ENCODE assay signal across 8 cellular contexts in the genomic region with DNA sequence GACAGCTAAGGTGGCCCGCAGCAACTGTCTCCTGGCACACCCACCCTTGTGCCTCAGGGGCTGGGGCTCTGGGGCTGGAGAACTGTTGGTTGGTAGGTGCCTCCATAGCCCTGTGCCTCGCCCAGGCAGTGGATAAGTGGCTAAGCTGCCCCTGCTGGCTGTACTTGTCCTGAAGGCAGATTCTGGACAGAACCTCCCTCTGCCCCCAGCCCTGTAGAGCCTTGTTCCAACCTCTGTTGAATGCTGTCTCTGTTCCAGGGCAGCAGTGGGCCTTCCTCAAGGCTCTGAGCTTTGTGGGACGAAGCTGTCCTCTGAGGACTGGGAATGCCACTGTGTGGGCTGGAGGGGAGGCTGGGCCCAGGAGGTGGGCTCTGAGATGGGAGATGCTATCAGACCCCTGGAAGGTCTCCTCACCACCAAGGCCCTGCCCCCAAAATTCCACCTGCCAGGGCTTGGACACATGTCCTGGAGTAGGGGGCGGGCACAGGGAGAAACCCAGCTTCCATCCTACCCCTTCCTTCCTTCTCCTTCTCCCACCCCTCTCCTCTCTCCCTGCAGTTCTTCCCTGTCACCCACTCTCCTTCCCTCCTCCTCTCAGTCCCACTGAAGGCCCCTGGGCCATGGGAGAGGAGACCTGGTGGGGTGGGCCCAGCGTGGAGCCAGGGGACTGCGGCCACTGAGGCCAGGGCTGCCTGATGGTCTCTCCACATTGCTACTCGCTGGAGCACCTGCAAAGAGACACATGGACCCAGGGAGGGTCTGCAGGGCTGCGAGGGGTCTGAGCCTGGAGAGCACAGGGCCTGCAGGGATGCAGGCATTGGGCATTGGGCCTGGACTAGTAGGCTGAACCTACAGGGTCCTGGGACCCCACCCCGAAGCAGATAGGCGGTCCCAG. TPM values are rescaled to one million over a fixed set of nuclear protein-coding genes. Genes with fewer than 3 reads are reported as not detected.
DNase-seq lines count a peak whose midpoint lies in the region; ATAC-seq and TF ChIP-seq lines count a peak whose summit lies in the region.

No MANE protein-coding gene starts in this region.

- DNase-seq in Karpas-422 (no peak), NCI-H187 treated with DMSO at 0.1 percent for 48 hours (lab: John Stamatoyannopoulos, UW) (no peak), NCI-H69 (lab: John Stamatoyannopoulos, UW) (no peak), SIG-M5 treated with dmso at 0.1 percent for 504 hours (lab: John Stamatoyannopoulos, UW; ENCODE audit: unreplicated experiment) (no peak)

- no peaks in the 10 kb centered on the region for H4K20me1 ChIP-seq in Karpas-422 (ENCODE audit: insufficient read depth, low read depth, low read length)

- H3K36me3 ChIP-seq in Karpas-422 (ENCODE audit: insufficient read depth, low read length) (no peaks in the 10 kb centered on the region), esophagus (ENCODE audit: control insufficient read depth in 2 of 2, insufficient read depth in 2 of 2, low read length in 1 of 2) (peaks cover 0 to 3% of the 10 kb centered on the region in 2 donors), skeletal muscle satellite cell (ENCODE audit: insufficient read depth, low read length) (no peaks in the 10 kb centered on the region)

- H2AFZ ChIP-seq in Karpas-422 (ENCODE audit: low read length) = no peak overlapping the region

- peak overlapping the region; percentile 46 for H3K9ac ChIP-seq in Karpas-422 (ENCODE audit: low read length)
- H3K9ac ChIP-seq in skeletal muscle satellite cell (ENCODE audit: low read depth, low read length) = no peak overlapping the region

- no peak for ATAC-seq in GM18498 (IDR thresholded peaks at IDR 0.05; ENCODE audit: unreplicated experiment)

- H3K27me3 ChIP-seq in Karpas-422 (ENCODE audit: low read length) (no peaks in the 10 kb centered on the region), esophagus (ENCODE audit: control insufficient read depth in 1 of 2, insufficient read depth in 2 of 2, low read length in 2 of 2) (no peaks in the 10 kb centered on the region), skeletal muscle satellite cell (ENCODE audit: control insufficient read depth, insufficient read depth, low read length) (peaks cover 9% of the 10 kb centered on the region)

- H3K4me2 ChIP-seq in Karpas-422 (ENCODE audit: low read depth, low read length, poor library complexity, severe bottlenecking) = peak overlapping the region; percentile 74
- peak overlapping the region; percentile 81 for H3K4me2 ChIP-seq in skeletal muscle satellite cell (ENCODE audit: low read length)

- WGBS in esophagus, 2 donors = 81 to 82% methylated on average over 10 of the region's 10 CpGs

- H3K79me2 ChIP-seq in Karpas-422 (ENCODE audit: low read length) = no peaks in the 10 kb centered on the region

- H3K9me2 ChIP-seq in Karpas-422 (replicated peaks; ENCODE audit: insufficient read depth, low read length) = no peaks in the 10 kb centered on the region

- peaks cover 6% of the 10 kb centered on the region; the same call in 1 of the 2 replicates for H3K9me3 ChIP-seq in Karpas-422 (ENCODE audit: low read length)
- H3K9me3 ChIP-seq in esophagus (ENCODE audit: control insufficient read depth in 2 of 2, insufficient read depth in 1 of 2, low read depth in 1 of 2, low read length in 1 of 2) = peaks cover 0 to 14% of the 10 kb centered on the region in 2 donors
- H3K9me3 ChIP-seq in skeletal muscle satellite cell (replicated peaks; ENCODE audit: low read length) = no peaks in the 10 kb centered on the region

- H3K27ac ChIP-seq in Karpas-422 (ENCODE audit: low read length) (no peak overlapping the region), esophagus (ENCODE audit: low read depth in 2 of 2, low read length in 1 of 2) (peak overlapping the region; percentile 40 to 69)

- peak; percentile 35 for TF ChIP-seq CTCF in GM12873 (IDR thresholded peaks at IDR 0.05; ENCODE audit: insufficient read depth, low read depth, low read length, missing control alignments)

- H3K4me3 ChIP-seq in Karpas-422 (ENCODE audit: low read length) (peak overlapping the region; percentile 53; the same call in 1 of the 2 replicates), esophagus (ENCODE audit: low read depth in 1 of 2, low read length in 2 of 2) (no peak overlapping the region), skeletal muscle satellite cell (ENCODE audit: low read length) (peak overlapping the region; percentile 58)

- H3K4me1 ChIP-seq in Karpas-422 (ENCODE audit: low read length) = peaks cover 22% of the 10 kb centered on the region
- peaks cover 5 to 24% of the 10 kb centered on the region in 2 donors for H3K4me1 ChIP-seq in esophagus (ENCODE audit: control insufficient read depth in 2 of 2, insufficient read depth in 2 of 2, low read length in 1 of 2)
- peaks cover 16% of the 10 kb centered on the region for H3K4me1 ChIP-seq in skeletal muscle satellite cell (ENCODE audit: control insufficient read depth, insufficient read depth, low read length)

RNA-seq across cellular contexts. Expression of a gene that starts 1.7 kb away (rescaled TPM):
- 0.07 TPM in 1 of 2 replicates, not detected in the other for total RNA-seq in Karpas-422 (2014; rRNA removed; shearing (Covaris generic); ENCODE audit: low replicate concordance)
- polyA plus RNA-seq in esophagus = under 1 TPM; 0.54 to 0.73 TPM
- total RNA-seq in skeletal muscle satellite cell (2012; rRNA removed) = not detected in 2 replicates

RNA-seq across cellular contexts. Expression of a gene that starts 9.1 kb away (rescaled TPM):
- total RNA-seq in Karpas-422 (2014; rRNA removed; shearing (Covaris generic); ENCODE audit: low replicate concordance) = not detected in 2 replicates
- polyA plus RNA-seq in esophagus = under 1 TPM; 0.06 to 0.28 TPM
- total RNA-seq in skeletal muscle satellite cell (2012; rRNA removed) = not detected in 2 replicates

RNA-seq across cellular contexts. Expression of a gene that starts 51.4 kb away (rescaled TPM):
- total RNA-seq in Karpas-422 (2014; rRNA removed; shearing (Covaris generic); ENCODE audit: low replicate concordance) = not detected in 2 replicates
- polyA plus RNA-seq in esophagus = under 1 TPM in 1 of 2 donors, not detected in 1; 0.04 TPM
- total RNA-seq in skeletal muscle satellite cell (2012; rRNA removed) = not detected in 2 replicates

Comparison
In these comparisons a context has a peak if more than half of its experiments do, and no peak if none do; other contexts are left out.
1. H3K4me3 ChIP-seq: peak in Karpas-422 (single experiment) and skeletal muscle satellite cell (single experiment); none in esophagus (0 of 2).